ENCODE assay signal across 9 cellular contexts in genomic region chr7:29565634-29565981, GRCh38. TPM values are rescaled to one million over a fixed set of nuclear protein-coding genes. Genes with fewer than 3 reads are reported as not detected.
DNase-seq lines count a peak whose midpoint lies in the region; ATAC-seq, FAIRE-seq and TF ChIP-seq lines count a peak whose summit lies in the region.
"Had no signal": no experiment of that assay in that cellular context is flagged by ENCODE, and none has a peak within 500 bp of the region (broad histone marks: within the 10 kb centered on the region; RNA-seq: fewer than 3 reads in every experiment).

No MANE protein-coding gene starts in this region.

- FAIRE-seq in A549 (lab: Jason Lieb, UNC) (no peak), endothelial cell of umbilical vein (lab: Jason Lieb, UNC) (no peak), HTR-8/SVneo (lab: Jason Lieb, UNC) (no peak), GM19239 (lab: Jason Lieb, UNC) (no peak)

- no peak overlapping the region for H3K27ac ChIP-seq in A549
- no peak overlapping the region for H3K27ac ChIP-seq in endothelial cell of umbilical vein (ENCODE audit: insufficient read depth, low read depth, low read length)

- WGBS in A549 (ENCODE audit: missing lambda C conversion rate), result 89% methylated on average over 13 of the region's 13 CpGs

- no peaks in the 10 kb centered on the region for H3K36me3 ChIP-seq in endothelial cell of umbilical vein (ENCODE audit: control insufficient read depth in 2 of 2, extremely low read depth in 1 of 2, insufficient read depth in 2 of 2, low read length in 2 of 2)

- no peaks in the 10 kb centered on the region for H4K20me1 ChIP-seq in endothelial cell of umbilical vein (replicated peaks; ENCODE audit: control insufficient read depth, extremely low read depth, insufficient read depth, low read length)

- H3K79me2 ChIP-seq in endothelial cell of umbilical vein (ENCODE audit: control insufficient read depth, insufficient read depth, low read length), result no peaks in the 10 kb centered on the region

- POLR2A ChIA-PET in A549 (lab: Yijun Ruan, JAX) (no interaction called here), endothelial cell of umbilical vein (lab: Charles Lee) (no interaction called here)

- H3K27me3 Mint-ChIP-seq in IgD-negative memory B cell (peaks cover 64% of the 10 kb centered on the region), nephron progenitor cell (ENCODE audit: low read depth, poor library complexity) (peaks cover 88% of the 10 kb centered on the region)

- TF ChIP-seq POLR2A in A549 (IDR thresholded peaks at IDR 0.05; ENCODE audit: low read length) (no peak), endothelial cell of umbilical vein (IDR thresholded peaks at IDR 0.05; ENCODE audit: low read depth, low read length) (no peak)

- dilution Hi-C loops in endothelial cell of umbilical vein (cut with MboI; ENCODE audit: extremely low pct_ligation_motif_present, low sequenced_read_pairs), result no loop called here

- H3K9me1 ChIP-seq in endothelial cell of umbilical vein (replicated peaks; ENCODE audit: control insufficient read depth, extremely low read depth, insufficient read depth, low read length), result no peaks in the 10 kb centered on the region

- H3K27me3 ChIP-seq in endothelial cell of umbilical vein (ENCODE audit: control insufficient read depth in 2 of 2, insufficient read depth in 2 of 2, low read length in 2 of 2), result peaks cover 0 to 13% of the 10 kb centered on the region in 2 experiments

- no peak for TF ChIP-seq RAD21 in A549 (conservative IDR thresholded peaks at IDR 0.05 in 1 of 2, IDR thresholded peaks at IDR 0.05 in 1 of 2)

- peaks cover 10 to 20% (median 12%) of the 10 kb centered on the region in 3 donors for H3K4me1 Mint-ChIP-seq in IgD-negative memory B cell
- H3K4me1 Mint-ChIP-seq in nephron progenitor cell, result peaks cover 18% of the 10 kb centered on the region

- H3K4me1 ChIP-seq in A549 (peaks cover 7% of the 10 kb centered on the region; the same call in 2 of the 3 replicates), endothelial cell of umbilical vein (ENCODE audit: control insufficient read depth, extremely low read depth, insufficient read depth, low read length) (peaks cover 29% of the 10 kb centered on the region)

- H3K9me3 ChIP-seq in A549, result no peaks in the 10 kb centered on the region
- no peaks in the 10 kb centered on the region for H3K9me3 ChIP-seq in endothelial cell of umbilical vein (replicated peaks; ENCODE audit: control insufficient read depth, insufficient read depth, low read length)

- peak overlapping the region; percentile 57 to 89 (median 74) for H3K4me3 Mint-ChIP-seq in IgD-negative memory B cell
- H3K4me3 Mint-ChIP-seq in nephron progenitor cell, result peak overlapping the region; percentile 90

- H3K9ac ChIP-seq in endothelial cell of umbilical vein (replicated peaks; ENCODE audit: extremely low read depth, insufficient read depth, low read length), result no peak overlapping the region

- H3K36me3 Mint-ChIP-seq in IgD-negative memory B cell (peaks cover 3% of the 10 kb centered on the region), nephron progenitor cell (ENCODE audit: low read depth) (no peaks in the 10 kb centered on the region)

- ATAC-seq in A549 (no peak), HG02798 (IDR thresholded peaks at IDR 0.05; ENCODE audit: poor library complexity, unreplicated experiment) (no peak), GM21360 (IDR thresholded peaks at IDR 0.05; ENCODE audit: unreplicated experiment) (no peak)

- TF ChIP-seq CTCF in A549 (IDR thresholded peaks at IDR 0.05) (no peak), endothelial cell of umbilical vein (IDR thresholded peaks at IDR 0.05; ENCODE audit: extremely low read depth in 1 of 2, insufficient read depth in 1 of 2, low read depth in 1 of 2, low read length in 2 of 2) (no peak), nephron progenitor cell (IDR thresholded peaks at IDR 0.05) (no peak)

- H3K9me3 Mint-ChIP-seq in IgD-negative memory B cell (peaks cover 0 to 4% (median 0%) of the 10 kb centered on the region in 3 donors), nephron progenitor cell (no peaks in the 10 kb centered on the region)

- H3K27ac Mint-ChIP-seq in IgD-negative memory B cell (no peak overlapping the region), nephron progenitor cell (no peak overlapping the region)

- H2AFZ ChIP-seq in endothelial cell of umbilical vein (ENCODE audit: low read depth, low read length), result peak overlapping the region; percentile 61

- H3K4me2 ChIP-seq in A549 (peak overlapping the region; percentile 99), endothelial cell of umbilical vein (ENCODE audit: insufficient read depth, low read length) (peak overlapping the region; percentile 99)

- intact Hi-C loops in endothelial cell of umbilical vein (cut with micrococcal nuclease), result loop anchor here (5.0 to 10.0 kb wide), 3 partner anchors 57 to 451 kb away; no protein-coding TSS in a partner anchor

- no peak for TF ChIP-seq EP300 in A549 (IDR thresholded peaks at IDR 0.05)

- no peak for DNase-seq in A549 (ENCODE audit: low read depth in 1 of 2, low spot score in 1 of 2)
- no peak for DNase-seq in endothelial cell of umbilical vein (ENCODE audit: low read depth, low spot score)
- peak; percentile 4 for DNase-seq in nephron progenitor cell
- DNase-seq in HTR-8/SVneo (ENCODE audit: insufficient read length, low spot score), result no peak
- DNase-seq in GM19239 (ENCODE audit: insufficient read length, low spot score), result no peak

- CTCF ChIA-PET in A549 (lab: Yijun Ruan, JAX) (no interaction called here), endothelial cell of umbilical vein (lab: Charles Lee) (no interaction called here)

- no TSS peak for BruUV-seq in endothelial cell of umbilical vein (replicated peaks; lab: Mats Ljungman, UMichigan)

- peak overlapping the region; percentile 62; the same call in 1 of the 3 replicates for H3K4me3 ChIP-seq in A549
- H3K4me3 ChIP-seq in endothelial cell of umbilical vein (replicated peaks in 1 of 3; ENCODE audit: insufficient read depth in 1 of 3, low read depth in 1 of 3, low read length in 3 of 3), result peak overlapping the region in 2 of 3 experiments; percentile 27 to 92

TF ChIP-seq in A549, 52 proteins besides CTCF, POLR2A, EP300 and RAD21 (continues in another document):
- TF ChIP-seq KDM5A (IDR thresholded peaks at IDR 0.05) (no peak), FOXS1 (CRISPR knock-in tag; IDR thresholded peaks at IDR 0.05) (no peak), NFE2L2 (conservative IDR thresholded peaks at IDR 0.05; ENCODE audit: low read length) (no peak), ZFP36 (IDR thresholded peaks at IDR 0.05; ENCODE audit: borderline replicate concordance, partially characterized antibody) (no peak), ZNF302 (CRISPR knock-in tag; IDR thresholded peaks at IDR 0.05) (no peak), ATOH8 (CRISPR knock-in tag; IDR thresholded peaks at IDR 0.05; ENCODE audit: low read depth) (no peak), JUNB (IDR thresholded peaks at IDR 0.05) (no peak), NPAS2 (CRISPR knock-in tag; IDR thresholded peaks at IDR 0.05; ENCODE audit: borderline replicate concordance) (no peak), HOXB13 (CRISPR knock-in tag; IDR thresholded peaks at IDR 0.05; ENCODE audit: low read depth) (no peak), BHLHE40 (IDR thresholded peaks at IDR 0.05; ENCODE audit: low read depth, low read length) (no peak)

TF ChIP-seq in endothelial cell of umbilical vein, 7 proteins besides CTCF, POLR2A, EP300 and RAD21:
- TF ChIP-seq POLR2AphosphoS5 (IDR thresholded peaks at IDR 0.05; ENCODE audit: insufficient read depth, low read depth, low read length) (no peak), EZH2 (IDR thresholded peaks at IDR 0.05; ENCODE audit: borderline replicate concordance, low read depth, low read length, severe bottlenecking) (no peak), FOS (IDR thresholded peaks at IDR 0.05; ENCODE audit: borderline replicate concordance, insufficient read depth, low read length) (no peak), JUN (IDR thresholded peaks at IDR 0.05; ENCODE audit: borderline replicate concordance, insufficient read depth, insufficient read length, low read depth) (no peak), MYC (IDR thresholded peaks at IDR 0.05; ENCODE audit: low read depth, low read length) (no peak), GATA2 (IDR thresholded peaks at IDR 0.05; ENCODE audit: insufficient read depth, insufficient read length, low read depth, low read length) (no peak), MAX (IDR thresholded peaks at IDR 0.05; ENCODE audit: insufficient read depth, insufficient read length) (no peak)

RNA-seq across cellular contexts. Expression of gene PRR15, which starts 2.0 kb away (rescaled TPM):
- polyA plus RNA-seq in A549 (2011; rRNA removed) (1.6 and 1.8 TPM in 2 replicates), A549 (2017; fragmentation: RNase III; extraction: RNeasy Plus Mini Kit Qiagen cat#74134 plus additional on column Dnase treatment) (0.88 to 2.5 TPM (median 1.9 TPM) in 3 replicates), IgD-negative memory B cell (not detected), endothelial cell of umbilical vein (5.0 and 6.3 TPM in 2 replicates)
- 0.30 and 0.40 TPM in 2 replicates for polyA plus RNA-seq in A549 (2012; cell fraction: cytosol; rRNA removed)
- 0.13 and 0.55 TPM in 2 replicates for polyA plus RNA-seq in A549 (2012; cell fraction: nucleus; rRNA removed)
- polyA minus RNA-seq in A549 (2011; rRNA and poly(A)+ RNA removed), result 0.29 and 0.50 TPM in 2 replicates
- 1.8 and 4.1 TPM in 2 replicates for total RNA-seq in endothelial cell of umbilical vein
- 2.9 and 4.8 TPM in 2 replicates for polyA plus RNA-seq in endothelial cell of umbilical vein (2011; cell fraction: cytosol; rRNA removed)
- 2.1 and 2.5 TPM in 2 replicates for polyA plus RNA-seq in endothelial cell of umbilical vein (2011; cell fraction: nucleus; rRNA removed)
- 0.25 and 0.71 TPM in 2 replicates for polyA plus RNA-seq in endothelial cell of umbilical vein (2012)
- 0.59 and 2.0 TPM in 2 replicates for polyA minus RNA-seq in endothelial cell of umbilical vein
- polyA minus RNA-seq in endothelial cell of umbilical vein (2011; cell fraction: cytosol; rRNA and poly(A)+ RNA removed), result 0.92 TPM
- 0.43 and 1.1 TPM in 2 replicates for polyA minus RNA-seq in endothelial cell of umbilical vein (2011; cell fraction: nucleus; rRNA and poly(A)+ RNA removed)
- total RNA-seq: RPMI7951 had no signal
